ENCODE assay signal across 1 cellular context in the genomic region with DNA sequence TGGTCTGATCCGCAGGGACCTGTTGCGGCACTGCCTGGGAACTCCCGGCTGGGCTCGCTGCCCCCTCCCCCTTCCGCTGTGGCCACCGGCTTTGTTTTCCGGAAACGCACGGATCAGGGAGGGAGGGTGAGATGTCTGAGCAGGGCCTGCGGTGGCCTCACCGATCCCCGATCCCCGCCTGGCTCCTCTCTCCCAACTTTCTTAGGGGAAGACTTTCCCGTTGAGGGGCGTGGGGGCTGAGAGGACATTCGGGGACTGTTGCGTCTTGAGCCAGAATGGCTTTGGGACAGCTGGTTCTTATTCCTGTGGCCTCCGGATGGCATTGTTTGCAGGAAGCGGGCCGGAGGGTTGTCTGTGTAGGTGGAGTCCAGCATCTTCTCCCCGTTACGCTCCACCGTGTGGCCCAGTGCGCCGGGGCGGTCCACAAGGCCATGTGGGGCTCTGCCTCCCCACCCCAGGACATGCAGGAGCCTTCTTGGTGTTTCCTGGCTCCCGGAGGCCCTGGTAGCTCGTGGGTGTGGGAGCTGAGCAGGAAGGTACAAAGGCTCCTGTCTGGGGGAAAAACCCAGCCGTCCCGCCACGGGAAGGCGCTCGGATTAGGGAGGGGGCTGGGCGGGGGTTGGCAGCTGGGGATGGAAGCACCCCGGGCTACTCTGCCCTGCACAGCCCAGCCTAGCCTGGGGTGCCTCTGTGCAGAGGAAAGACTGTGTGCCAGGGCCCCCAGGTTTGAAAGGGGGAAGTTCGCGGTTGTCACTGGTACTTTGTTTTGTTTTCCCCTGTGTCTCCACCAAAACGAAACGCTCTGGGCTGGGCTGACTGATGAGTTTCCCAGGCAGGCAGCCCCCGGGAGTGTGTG.
TF ChIP-seq lines count a peak whose summit lies in the region.

No MANE protein-coding gene starts in this region.

TF ChIP-seq in K562, 482 proteins besides CTCF, POLR2A, EP300 and RAD21 (continued from another document and continues in another):
- TF ChIP-seq, protein P1, sequence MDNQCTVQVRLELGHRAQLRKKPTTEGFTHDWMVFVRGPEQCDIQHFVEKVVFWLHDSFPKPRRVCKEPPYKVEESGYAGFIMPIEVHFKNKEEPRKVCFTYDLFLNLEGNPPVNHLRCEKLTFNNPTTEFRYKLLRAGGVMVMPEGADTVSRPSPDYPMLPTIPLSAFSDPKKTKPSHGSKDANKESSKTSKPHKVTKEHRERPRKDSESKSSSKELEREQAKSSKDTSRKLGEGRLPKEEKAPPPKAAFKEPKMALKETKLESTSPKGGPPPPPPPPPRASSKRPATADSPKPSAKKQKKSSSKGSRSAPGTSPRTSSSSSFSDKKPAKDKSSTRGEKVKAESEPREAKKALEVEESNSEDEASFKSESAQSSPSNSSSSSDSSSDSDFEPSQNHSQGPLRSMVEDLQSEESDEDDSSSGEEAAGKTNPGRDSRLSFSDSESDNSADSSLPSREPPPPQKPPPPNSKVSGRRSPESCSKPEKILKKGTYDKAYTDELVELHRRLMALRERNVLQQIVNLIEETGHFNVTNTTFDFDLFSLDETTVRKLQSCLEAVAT (IDR thresholded peaks at IDR 0.05) = no peak
- TF ChIP-seq ZNF445 (CRISPR knock-in tag; IDR thresholded peaks at IDR 0.05; ENCODE audit: low read depth) (no peak), RBFOX2 (IDR thresholded peaks at IDR 0.05; ENCODE audit: low read depth, low read length) (peak; percentile 64), BCOR (IDR thresholded peaks at IDR 0.05) (no peak), RCOR1 (IDR thresholded peaks at IDR 0.05; ENCODE audit: borderline replicate concordance in 1 of 2, low read depth in 2 of 2, low read length in 2 of 2) (peak in 1 of 2 experiments; percentile 11; a peak in 1 of 4 replicates), ELF1 (tag; IDR thresholded peaks at IDR 0.05) (peak; percentile 68; the same call in 1 of the 2 replicates), SRSF3 (IDR thresholded peaks at IDR 0.05; ENCODE audit: insufficient read depth, low read length) (no peak), HDAC1 (IDR thresholded peaks at IDR 0.05) (peak in 1 of 2 experiments; percentile 64; a peak in 1 of 4 replicates), SPI1 (IDR thresholded peaks at IDR 0.05; ENCODE audit: borderline replicate concordance, low read depth, low read length) (peak; percentile 22; the same call in 1 of the 2 replicates), ZSCAN29 (IDR thresholded peaks at IDR 0.05) (0 out of 2 replicates have a peak, but pooled peaks have one; percentile 17), RBBP5 (IDR thresholded peaks at IDR 0.05; ENCODE audit: borderline replicate concordance, insufficient read depth, low read length, poor library complexity, severe bottlenecking) (peak; percentile 62), PHB (CRISPR knock-in tag; IDR thresholded peaks at IDR 0.05) (no peak), MYNN (IDR thresholded peaks at IDR 0.05) (0 out of 2 replicates have a peak, but pooled peaks have one; percentile 23), MYNN (CRISPR knock-in tag; IDR thresholded peaks at IDR 0.05) (no peak), EGR1 (conservative IDR thresholded peaks at IDR 0.05) (0 out of 2 replicates have a peak, but pooled peaks have one; percentile 2), ZFP36 (IDR thresholded peaks at IDR 0.05; ENCODE audit: low read depth, low read length, partially characterized antibody) (no peak), DPF2 (IDR thresholded peaks at IDR 0.05) (peak; percentile 16; the same call in 1 of the 2 replicates), ETV1 (tag; conservative IDR thresholded peaks at IDR 0.05; ENCODE audit: low read depth) (peak; percentile 88), GABPB1 (CRISPR knock-in tag; IDR thresholded peaks at IDR 0.05) (peak; percentile 73; the same call in 1 of the 2 replicates), NRF1 (conservative IDR thresholded peaks at IDR 0.05 in 1 of 2, IDR thresholded peaks at IDR 0.05 in 1 of 2) (peak; percentile 40 to 42; a peak in 2 of 4 replicates), CTBP1 (IDR thresholded peaks at IDR 0.05; ENCODE audit: borderline replicate concordance) (peak; percentile 45; the same call in 1 of the 2 replicates), SRF (CRISPR knock-in tag; IDR thresholded peaks at IDR 0.05) (peak in 1 of 2 experiments; percentile 76; a peak in 1 of 4 replicates), SIN3A (IDR thresholded peaks at IDR 0.05; ENCODE audit: borderline replicate concordance in 2 of 2, control insufficient read depth in 1 of 2, low read depth in 2 of 2, low read length in 2 of 2) (peak; percentile 29 to 54; a peak in 2 of 4 replicates), PCBP1 (IDR thresholded peaks at IDR 0.05; ENCODE audit: low read depth, low read length, poor library complexity, severe bottlenecking) (peak; percentile 4), MIER1 (IDR thresholded peaks at IDR 0.05; ENCODE audit: low read depth) (no peak), CCNT2 (IDR thresholded peaks at IDR 0.05; ENCODE audit: borderline replicate concordance, extremely low read depth, insufficient read length, low read depth, low read length) (peak; percentile 29), ZFX (CRISPR knock-in tag; IDR thresholded peaks at IDR 0.05) (peak; percentile 58), GABPA (tag; conservative IDR thresholded peaks at IDR 0.05; ENCODE audit: low read depth) (peak; percentile 79), KDM1A (IDR thresholded peaks at IDR 0.05) (peak in 1 of 2 experiments; percentile 52; a peak in 1 of 4 replicates), EP400 (IDR thresholded peaks at IDR 0.05) (peak; percentile 63; the same call in 1 of the 2 replicates), POLR2G (IDR thresholded peaks at IDR 0.05; ENCODE audit: low read depth, low read length) (peak; percentile 70), L3MBTL2 (IDR thresholded peaks at IDR 0.05) (0 out of 2 replicates have a peak, but pooled peaks have one; percentile 13)
- TF ChIP-seq, protein P2, sequence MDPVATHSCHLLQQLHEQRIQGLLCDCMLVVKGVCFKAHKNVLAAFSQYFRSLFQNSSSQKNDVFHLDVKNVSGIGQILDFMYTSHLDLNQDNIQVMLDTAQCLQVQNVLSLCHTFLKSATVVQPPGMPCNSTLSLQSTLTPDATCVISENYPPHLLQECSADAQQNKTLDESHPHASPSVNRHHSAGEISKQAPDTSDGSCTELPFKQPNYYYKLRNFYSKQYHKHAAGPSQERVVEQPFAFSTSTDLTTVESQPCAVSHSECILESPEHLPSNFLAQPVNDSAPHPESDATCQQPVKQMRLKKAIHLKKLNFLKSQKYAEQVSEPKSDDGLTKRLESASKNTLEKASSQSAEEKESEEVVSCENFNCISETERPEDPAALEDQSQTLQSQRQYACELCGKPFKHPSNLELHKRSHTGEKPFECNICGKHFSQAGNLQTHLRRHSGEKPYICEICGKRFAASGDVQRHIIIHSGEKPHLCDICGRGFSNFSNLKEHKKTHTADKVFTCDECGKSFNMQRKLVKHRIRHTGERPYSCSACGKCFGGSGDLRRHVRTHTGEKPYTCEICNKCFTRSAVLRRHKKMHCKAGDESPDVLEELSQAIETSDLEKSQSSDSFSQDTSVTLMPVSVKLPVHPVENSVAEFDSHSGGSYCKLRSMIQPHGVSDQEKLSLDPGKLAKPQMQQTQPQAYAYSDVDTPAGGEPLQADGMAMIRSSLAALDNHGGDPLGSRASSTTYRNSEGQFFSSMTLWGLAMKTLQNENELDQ (CRISPR knock-in tag; IDR thresholded peaks at IDR 0.05; ENCODE audit: borderline replicate concordance) = no peak
- TF ChIP-seq, protein P3, sequence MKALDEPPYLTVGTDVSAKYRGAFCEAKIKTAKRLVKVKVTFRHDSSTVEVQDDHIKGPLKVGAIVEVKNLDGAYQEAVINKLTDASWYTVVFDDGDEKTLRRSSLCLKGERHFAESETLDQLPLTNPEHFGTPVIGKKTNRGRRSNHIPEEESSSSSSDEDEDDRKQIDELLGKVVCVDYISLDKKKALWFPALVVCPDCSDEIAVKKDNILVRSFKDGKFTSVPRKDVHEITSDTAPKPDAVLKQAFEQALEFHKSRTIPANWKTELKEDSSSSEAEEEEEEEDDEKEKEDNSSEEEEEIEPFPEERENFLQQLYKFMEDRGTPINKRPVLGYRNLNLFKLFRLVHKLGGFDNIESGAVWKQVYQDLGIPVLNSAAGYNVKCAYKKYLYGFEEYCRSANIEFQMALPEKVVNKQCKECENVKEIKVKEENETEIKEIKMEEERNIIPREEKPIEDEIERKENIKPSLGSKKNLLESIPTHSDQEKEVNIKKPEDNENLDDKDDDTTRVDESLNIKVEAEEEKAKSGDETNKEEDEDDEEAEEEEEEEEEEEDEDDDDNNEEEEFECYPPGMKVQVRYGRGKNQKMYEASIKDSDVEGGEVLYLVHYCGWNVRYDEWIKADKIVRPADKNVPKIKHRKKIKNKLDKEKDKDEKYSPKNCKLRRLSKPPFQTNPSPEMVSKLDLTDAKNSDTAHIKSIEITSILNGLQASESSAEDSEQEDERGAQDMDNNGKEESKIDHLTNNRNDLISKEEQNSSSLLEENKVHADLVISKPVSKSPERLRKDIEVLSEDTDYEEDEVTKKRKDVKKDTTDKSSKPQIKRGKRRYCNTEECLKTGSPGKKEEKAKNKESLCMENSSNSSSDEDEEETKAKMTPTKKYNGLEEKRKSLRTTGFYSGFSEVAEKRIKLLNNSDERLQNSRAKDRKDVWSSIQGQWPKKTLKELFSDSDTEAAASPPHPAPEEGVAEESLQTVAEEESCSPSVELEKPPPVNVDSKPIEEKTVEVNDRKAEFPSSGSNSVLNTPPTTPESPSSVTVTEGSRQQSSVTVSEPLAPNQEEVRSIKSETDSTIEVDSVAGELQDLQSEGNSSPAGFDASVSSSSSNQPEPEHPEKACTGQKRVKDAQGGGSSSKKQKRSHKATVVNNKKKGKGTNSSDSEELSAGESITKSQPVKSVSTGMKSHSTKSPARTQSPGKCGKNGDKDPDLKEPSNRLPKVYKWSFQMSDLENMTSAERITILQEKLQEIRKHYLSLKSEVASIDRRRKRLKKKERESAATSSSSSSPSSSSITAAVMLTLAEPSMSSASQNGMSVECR (CRISPR knock-in tag; IDR thresholded peaks at IDR 0.05) = peak; percentile 80; the same call in 1 of the 2 replicates
- TF ChIP-seq, protein P4, sequence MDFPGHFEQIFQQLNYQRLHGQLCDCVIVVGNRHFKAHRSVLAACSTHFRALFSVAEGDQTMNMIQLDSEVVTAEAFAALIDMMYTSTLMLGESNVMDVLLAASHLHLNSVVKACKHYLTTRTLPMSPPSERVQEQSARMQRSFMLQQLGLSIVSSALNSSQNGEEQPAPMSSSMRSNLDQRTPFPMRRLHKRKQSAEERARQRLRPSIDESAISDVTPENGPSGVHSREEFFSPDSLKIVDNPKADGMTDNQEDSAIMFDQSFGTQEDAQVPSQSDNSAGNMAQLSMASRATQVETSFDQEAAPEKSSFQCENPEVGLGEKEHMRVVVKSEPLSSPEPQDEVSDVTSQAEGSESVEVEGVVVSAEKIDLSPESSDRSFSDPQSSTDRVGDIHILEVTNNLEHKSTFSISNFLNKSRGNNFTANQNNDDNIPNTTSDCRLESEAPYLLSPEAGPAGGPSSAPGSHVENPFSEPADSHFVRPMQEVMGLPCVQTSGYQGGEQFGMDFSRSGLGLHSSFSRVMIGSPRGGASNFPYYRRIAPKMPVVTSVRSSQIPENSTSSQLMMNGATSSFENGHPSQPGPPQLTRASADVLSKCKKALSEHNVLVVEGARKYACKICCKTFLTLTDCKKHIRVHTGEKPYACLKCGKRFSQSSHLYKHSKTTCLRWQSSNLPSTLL (IDR thresholded peaks at IDR 0.05) = no peak
- TF ChIP-seq, protein P5, sequence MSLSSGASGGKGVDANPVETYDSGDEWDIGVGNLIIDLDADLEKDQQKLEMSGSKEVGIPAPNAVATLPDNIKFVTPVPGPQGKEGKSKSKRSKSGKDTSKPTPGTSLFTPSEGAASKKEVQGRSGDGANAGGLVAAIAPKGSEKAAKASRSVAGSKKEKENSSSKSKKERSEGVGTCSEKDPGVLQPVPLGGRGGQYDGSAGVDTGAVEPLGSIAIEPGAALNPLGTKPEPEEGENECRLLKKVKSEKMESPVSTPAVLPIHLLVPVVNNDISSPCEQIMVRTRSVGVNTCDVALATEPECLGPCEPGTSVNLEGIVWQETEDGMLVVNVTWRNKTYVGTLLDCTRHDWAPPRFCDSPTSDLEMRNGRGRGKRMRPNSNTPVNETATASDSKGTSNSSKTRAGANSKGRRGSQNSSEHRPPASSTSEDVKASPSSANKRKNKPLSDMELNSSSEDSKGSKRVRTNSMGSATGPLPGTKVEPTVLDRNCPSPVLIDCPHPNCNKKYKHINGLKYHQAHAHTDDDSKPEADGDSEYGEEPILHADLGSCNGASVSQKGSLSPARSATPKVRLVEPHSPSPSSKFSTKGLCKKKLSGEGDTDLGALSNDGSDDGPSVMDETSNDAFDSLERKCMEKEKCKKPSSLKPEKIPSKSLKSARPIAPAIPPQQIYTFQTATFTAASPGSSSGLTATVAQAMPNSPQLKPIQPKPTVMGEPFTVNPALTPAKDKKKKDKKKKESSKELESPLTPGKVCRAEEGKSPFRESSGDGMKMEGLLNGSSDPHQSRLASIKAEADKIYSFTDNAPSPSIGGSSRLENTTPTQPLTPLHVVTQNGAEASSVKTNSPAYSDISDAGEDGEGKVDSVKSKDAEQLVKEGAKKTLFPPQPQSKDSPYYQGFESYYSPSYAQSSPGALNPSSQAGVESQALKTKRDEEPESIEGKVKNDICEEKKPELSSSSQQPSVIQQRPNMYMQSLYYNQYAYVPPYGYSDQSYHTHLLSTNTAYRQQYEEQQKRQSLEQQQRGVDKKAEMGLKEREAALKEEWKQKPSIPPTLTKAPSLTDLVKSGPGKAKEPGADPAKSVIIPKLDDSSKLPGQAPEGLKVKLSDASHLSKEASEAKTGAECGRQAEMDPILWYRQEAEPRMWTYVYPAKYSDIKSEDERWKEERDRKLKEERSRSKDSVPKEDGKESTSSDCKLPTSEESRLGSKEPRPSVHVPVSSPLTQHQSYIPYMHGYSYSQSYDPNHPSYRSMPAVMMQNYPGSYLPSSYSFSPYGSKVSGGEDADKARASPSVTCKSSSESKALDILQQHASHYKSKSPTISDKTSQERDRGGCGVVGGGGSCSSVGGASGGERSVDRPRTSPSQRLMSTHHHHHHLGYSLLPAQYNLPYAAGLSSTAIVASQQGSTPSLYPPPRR (CRISPR knock-in tag; IDR thresholded peaks at IDR 0.05; ENCODE audit: borderline replicate concordance) = no peak
- TF ChIP-seq, protein P6, sequence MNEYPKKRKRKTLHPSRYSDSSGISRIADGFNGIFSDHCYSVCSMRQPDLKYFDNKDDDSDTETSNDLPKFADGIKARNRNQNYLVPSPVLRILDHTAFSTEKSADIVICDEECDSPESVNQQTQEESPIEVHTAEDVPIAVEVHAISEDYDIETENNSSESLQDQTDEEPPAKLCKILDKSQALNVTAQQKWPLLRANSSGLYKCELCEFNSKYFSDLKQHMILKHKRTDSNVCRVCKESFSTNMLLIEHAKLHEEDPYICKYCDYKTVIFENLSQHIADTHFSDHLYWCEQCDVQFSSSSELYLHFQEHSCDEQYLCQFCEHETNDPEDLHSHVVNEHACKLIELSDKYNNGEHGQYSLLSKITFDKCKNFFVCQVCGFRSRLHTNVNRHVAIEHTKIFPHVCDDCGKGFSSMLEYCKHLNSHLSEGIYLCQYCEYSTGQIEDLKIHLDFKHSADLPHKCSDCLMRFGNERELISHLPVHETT (CRISPR knock-in tag; conservative IDR thresholded peaks at IDR 0.05 in 1 of 2, IDR thresholded peaks at IDR 0.05 in 1 of 2) = peak in 1 of 2 experiments; percentile 75; a peak in 1 of 4 replicates
- TF ChIP-seq, protein P7, sequence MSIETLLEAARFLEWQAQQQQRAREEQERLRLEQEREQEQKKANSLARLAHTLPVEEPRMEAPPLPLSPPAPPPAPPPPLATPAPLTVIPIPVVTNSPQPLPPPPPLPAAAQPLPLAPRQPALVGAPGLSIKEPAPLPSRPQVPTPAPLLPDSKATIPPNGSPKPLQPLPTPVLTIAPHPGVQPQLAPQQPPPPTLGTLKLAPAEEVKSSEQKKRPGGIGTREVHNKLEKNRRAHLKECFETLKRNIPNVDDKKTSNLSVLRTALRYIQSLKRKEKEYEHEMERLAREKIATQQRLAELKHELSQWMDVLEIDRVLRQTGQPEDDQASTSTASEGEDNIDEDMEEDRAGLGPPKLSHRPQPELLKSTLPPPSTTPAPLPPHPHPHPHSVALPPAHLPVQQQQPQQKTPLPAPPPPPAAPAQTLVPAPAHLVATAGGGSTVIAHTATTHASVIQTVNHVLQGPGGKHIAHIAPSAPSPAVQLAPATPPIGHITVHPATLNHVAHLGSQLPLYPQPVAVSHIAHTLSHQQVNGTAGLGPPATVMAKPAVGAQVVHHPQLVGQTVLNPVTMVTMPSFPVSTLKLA (conservative IDR thresholded peaks at IDR 0.05) = peak; percentile 67 to 76
